In the genomic region with DNA sequence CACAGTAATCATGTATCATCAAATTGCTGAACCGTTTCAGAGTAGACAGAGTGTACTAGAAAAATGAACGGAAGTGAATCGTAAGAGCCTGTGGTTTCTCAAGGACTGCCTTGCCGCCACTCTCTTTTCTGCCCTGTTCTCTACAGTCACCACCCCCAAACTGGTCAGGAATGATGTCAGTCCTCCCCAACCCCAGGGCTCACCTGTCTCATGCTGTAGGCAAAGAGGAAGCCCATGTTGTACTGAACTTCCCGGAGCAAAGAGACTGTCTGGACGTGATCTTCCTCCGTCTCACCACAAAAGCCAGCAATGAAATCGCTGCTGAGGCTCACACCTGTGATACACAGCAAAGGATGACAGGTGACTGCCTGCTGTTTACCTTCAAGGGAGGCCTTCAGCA, we compare ENCODE assay signal across 8 cellular contexts. TPM values are rescaled to one million over a fixed set of nuclear protein-coding genes. Genes with fewer than 3 reads are reported as not detected.
DNase-seq lines count a peak whose midpoint lies in the region; ATAC-seq and TF ChIP-seq lines count a peak whose summit lies in the region.

No MANE protein-coding gene starts in this region.

- no peak overlapping the region for H2BK15ac ChIP-seq in mesendoderm (replicated peaks; ENCODE audit: low read depth)

- H3K9ac ChIP-seq in KMS-11 = no peak overlapping the region
- H3K9ac ChIP-seq in mesendoderm (ENCODE audit: low read length) = no peak overlapping the region

- POLR2A ChIA-PET in activated CD4-positive, alpha-beta T cell treated with anti-CD3 and anti-CD28 coated beads, Interleukin-2, amount 10 ng/mL, durations not matched to agents 7 days and 5 days (lab: Charles Lee) = no interaction called here

- H3K79me2 ChIP-seq in KMS-11 (ENCODE audit: insufficient read depth, low read depth) = no peaks in the 10 kb centered on the region
- H3K79me2 ChIP-seq in mesendoderm (ENCODE audit: control insufficient read depth, insufficient read depth, low read length) = no peaks in the 10 kb centered on the region

- H3K4me2 ChIP-seq in KMS-11 (peak overlapping the region; percentile 15; the same call in 1 of the 2 replicates), mesendoderm (ENCODE audit: low read length) (no peak overlapping the region)

- peak; percentile 54 for DNase-seq in activated CD4-positive, alpha-beta T cell treated with anti-CD3 and anti-CD28 coated beads, Interleukin-2, amount 10 ng/mL, durations not matched to agents 7 days and 5 days
- DNase-seq in foreskin keratinocyte (peak; percentile 48 to 60), foreskin melanocyte (no peak), mesendoderm (no peak), progenitor cell of endocrine pancreas (ENCODE audit: low spot score, unreplicated experiment) (no peak)
- peak; percentile 7 to 23 for DNase-seq in stimulated activated CD8-positive, alpha-beta memory T cell treated with anti-CD3 and anti-CD28 coated beads, Interleukin-7, amount 100 ng/mL, for 1 hour (ENCODE audit: low read depth in 2 of 2)

- H2AK5ac ChIP-seq in mesendoderm (ENCODE audit: low read length) = no peak overlapping the region

- H3K9me3 Mint-ChIP-seq in activated CD4-positive, alpha-beta T cell treated with anti-CD3 and anti-CD28 coated beads, Interleukin-2, amount 10 ng/mL, durations not matched to agents 7 days and 5 days = no peaks in the 10 kb centered on the region
- H3K9me3 Mint-ChIP-seq in progenitor cell of endocrine pancreas (ENCODE audit: low read depth) = no peaks in the 10 kb centered on the region

- H3K23ac ChIP-seq in mesendoderm (ENCODE audit: low read length) = no peak overlapping the region

- H3K4ac ChIP-seq in mesendoderm (ENCODE audit: low read depth, low read length) = no peak overlapping the region

- H3K79me1 ChIP-seq in mesendoderm (ENCODE audit: low read length) = no peaks in the 10 kb centered on the region

- H2AFZ ChIP-seq in KMS-11 (ENCODE audit: low read depth) = no peak overlapping the region

- no CpG with 5 or more reads among the region's 8 CpGs for WGBS in mesendoderm (ENCODE audit: extremely low coverage, insufficient coverage, low lambda C conversion rate)

- no peak overlapping the region for H3K4me3 Mint-ChIP-seq in activated CD4-positive, alpha-beta T cell treated with anti-CD3 and anti-CD28 coated beads, Interleukin-2, amount 10 ng/mL, durations not matched to agents 7 days and 5 days
- no peak overlapping the region for H3K4me3 Mint-ChIP-seq in progenitor cell of endocrine pancreas (ENCODE audit: low read depth)

- H3K27me3 ChIP-seq in KMS-11 (ENCODE audit: insufficient read depth, low read depth) (no peaks in the 10 kb centered on the region), foreskin keratinocyte (no peaks in the 10 kb centered on the region), mesendoderm (ENCODE audit: insufficient read depth, low read length, poor library complexity) (no peaks in the 10 kb centered on the region)

- peaks cover 42% of the 10 kb centered on the region for H3K4me1 Mint-ChIP-seq in activated CD4-positive, alpha-beta T cell treated with anti-CD3 and anti-CD28 coated beads, Interleukin-2, amount 10 ng/mL, durations not matched to agents 7 days and 5 days
- H3K4me1 Mint-ChIP-seq in progenitor cell of endocrine pancreas (ENCODE audit: low read depth) = peaks cover 3% of the 10 kb centered on the region

- H3K18ac ChIP-seq in mesendoderm (ENCODE audit: low read length) = no peak overlapping the region

- CTCF ChIA-PET in activated CD4-positive, alpha-beta T cell treated with anti-CD3 and anti-CD28 coated beads, Interleukin-2, amount 10 ng/mL, durations not matched to agents 7 days and 5 days (lab: Charles Lee) = no interaction called here

- no peak overlapping the region for H2BK5ac ChIP-seq in mesendoderm (ENCODE audit: low read length)

- no peak overlapping the region for H3K56ac ChIP-seq in mesendoderm (ENCODE audit: low read length)

- H3K4me3 ChIP-seq in KMS-11 (IDR thresholded peaks at IDR 0.05; ENCODE audit: insufficient read depth, low read depth, low read length) = no peak overlapping the region
- H3K4me3 ChIP-seq in mesendoderm (ENCODE audit: low read length) = no peak overlapping the region

- ATAC-seq in foreskin keratinocyte (peak; percentile 20), HG02610 (IDR thresholded peaks at IDR 0.05; ENCODE audit: unreplicated experiment) (no peak)

- no peak overlapping the region for H4K5ac ChIP-seq in mesendoderm (ENCODE audit: low read length)

- no peaks in the 10 kb centered on the region for H4K20me1 ChIP-seq in KMS-11 (ENCODE audit: insufficient read depth)

- no peaks in the 10 kb centered on the region for H3K27me3 Mint-ChIP-seq in activated CD4-positive, alpha-beta T cell treated with anti-CD3 and anti-CD28 coated beads, Interleukin-2, amount 10 ng/mL, durations not matched to agents 7 days and 5 days
- H3K27me3 Mint-ChIP-seq in progenitor cell of endocrine pancreas = no peaks in the 10 kb centered on the region

- peak overlapping the region; percentile 88 for H3K27ac Mint-ChIP-seq in activated CD4-positive, alpha-beta T cell treated with anti-CD3 and anti-CD28 coated beads, Interleukin-2, amount 10 ng/mL, durations not matched to agents 7 days and 5 days
- H3K27ac Mint-ChIP-seq in progenitor cell of endocrine pancreas = no peak overlapping the region

- no peak overlapping the region for H4K8ac ChIP-seq in mesendoderm (ENCODE audit: low read depth, low read length)

- H3K27ac ChIP-seq in KMS-11 = peak overlapping the region; percentile 34
- no peak overlapping the region for H3K27ac ChIP-seq in foreskin keratinocyte
- no peak overlapping the region for H3K27ac ChIP-seq in mesendoderm (ENCODE audit: low read depth, low read length)

- peaks cover 56% of the 10 kb centered on the region for H3K36me3 Mint-ChIP-seq in activated CD4-positive, alpha-beta T cell treated with anti-CD3 and anti-CD28 coated beads, Interleukin-2, amount 10 ng/mL, durations not matched to agents 7 days and 5 days (ENCODE audit: low read depth)
- H3K36me3 Mint-ChIP-seq in progenitor cell of endocrine pancreas (ENCODE audit: insufficient read depth) = peaks cover 30% of the 10 kb centered on the region

- H2BK120ac ChIP-seq in mesendoderm (ENCODE audit: low read depth, low read length) = no peak overlapping the region

- peaks cover 5% of the 10 kb centered on the region; the same call in 1 of the 2 replicates for H3K36me3 ChIP-seq in KMS-11 (ENCODE audit: insufficient read depth)
- H3K36me3 ChIP-seq in mesendoderm (ENCODE audit: control insufficient read depth, insufficient read depth, low read length) = peaks cover 13% of the 10 kb centered on the region

- H3K4me1 ChIP-seq in KMS-11 (ENCODE audit: low read depth, poor library complexity, severe bottlenecking) (peaks cover 56% of the 10 kb centered on the region), foreskin keratinocyte (peaks cover 21% of the 10 kb centered on the region), mesendoderm (ENCODE audit: control insufficient read depth, low read depth, low read length) (no peaks in the 10 kb centered on the region)

- TF ChIP-seq CTCF in KMS-11 (conservative IDR thresholded peaks at IDR 0.05; ENCODE audit: low read depth, low read length) = no peak
- TF ChIP-seq CTCF in foreskin keratinocyte (conservative IDR thresholded peaks at IDR 0.05) = no peak
- no peak for TF ChIP-seq CTCF in progenitor cell of endocrine pancreas (IDR thresholded peaks at IDR 0.05; ENCODE audit: unreplicated experiment)

RNA-seq across cellular contexts. Expression of a gene that starts 31.0 kb away (rescaled TPM):
- total RNA-seq in activated CD4-positive, alpha-beta T cell treated with anti-CD3 and anti-CD28 coated beads, Interleukin-2, amount 10 ng/mL, durations not matched to agents 7 days and 5 days = 10 to 100 TPM; 27.2 to 33.1 TPM
- 32.9 and 43.0 TPM in 2 replicates for total RNA-seq in foreskin keratinocyte
- 40.2 and 47.7 TPM in 2 replicates for polyA plus RNA-seq in foreskin keratinocyte
- polyA plus RNA-seq in mesendoderm (2013, experiment 1 of 2) = 23.9 TPM
- 22.7 TPM for polyA plus RNA-seq in mesendoderm (2013, experiment 2 of 2)
- total RNA-seq in progenitor cell of endocrine pancreas = 59.6 and 63.7 TPM in 2 replicates

Comparison
In these comparisons a context has a peak if more than half of its experiments do, and no peak if none do; other contexts are left out.
1. DNase-seq: peak in activated CD4-positive, alpha-beta T cell treated with anti-CD3 and anti-CD28 coated beads, Interleukin-2, amount 10 ng/mL, durations not matched to agents 7 days and 5 days (single experiment), foreskin keratinocyte (2 of 2) and stimulated activated CD8-positive, alpha-beta memory T cell treated with anti-CD3 and anti-CD28 coated beads, Interleukin-7, amount 100 ng/mL, for 1 hour (2 of 2); none in foreskin melanocyte (single experiment), mesendoderm (single experiment) and progenitor cell of endocrine pancreas (single experiment).